ENCODE assay signal across 21 cellular contexts in the genomic region with DNA sequence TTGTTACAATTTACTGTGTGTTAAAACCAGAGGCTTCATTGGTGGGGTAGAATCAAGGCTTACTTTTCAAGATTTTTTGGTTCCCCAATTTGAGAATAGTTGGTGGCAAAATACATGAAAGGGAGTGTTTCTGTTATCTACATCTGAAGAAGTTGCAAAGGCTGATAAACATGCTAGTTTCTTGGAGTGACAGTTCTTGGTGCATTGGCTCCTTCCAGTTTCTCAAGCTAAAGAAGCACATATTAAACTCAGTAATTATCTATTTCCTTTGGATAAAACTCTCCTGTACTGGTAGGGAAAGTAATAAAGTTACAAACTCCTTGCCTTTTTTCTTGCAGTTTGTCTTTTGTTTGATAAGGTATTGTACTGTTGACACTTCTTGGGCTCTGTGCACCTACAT.
"Had no signal": no experiment of that assay in that cellular context is flagged by ENCODE, and none has a peak within 500 bp of the region (broad histone marks: within the 10 kb centered on the region; RNA-seq: fewer than 3 reads in every experiment).

No MANE protein-coding gene starts in this region.

- H3K27ac ChIP-seq: brain microvascular endothelial cell, cardiac muscle cell had no signal

- H3K36me3 ChIP-seq: brain microvascular endothelial cell, cardiac muscle cell had no signal

- ATAC-seq: activated naive CD4-positive, alpha-beta T cell treated with anti-CD3 and anti-CD28 coated beads, Interleukin-2, amount 50 U/mL, for 72 hours; activated T-cell treated with anti-CD3 and anti-CD28 coated beads, Interleukin-2, amount 50 U/mL, for 4 hours; PC-3 had no signal

- H3K4me3 ChIP-seq: cardiac muscle cell had no signal

- H3K27me3 ChIP-seq: brain microvascular endothelial cell, cardiac muscle cell had no signal

- H3K27me3 Mint-ChIP-seq: activated B cell treated with CpG ODN at 0.5 μM for 24 hours; activated CD4-positive, alpha-beta memory T cell treated with anti-CD3 and anti-CD28 coated beads for 36 hours had no signal

- H3K27ac Mint-ChIP-seq: activated B cell treated with CpG ODN at 0.5 μM for 24 hours; activated CD4-positive, alpha-beta memory T cell treated with anti-CD3 and anti-CD28 coated beads for 36 hours; activated CD4-positive, alpha-beta T cell treated with anti-CD3 and anti-CD28 coated beads, Interleukin-2, amount 10 ng/mL, durations not matched to agents 24 days and 14 days; activated naive CD4-positive, alpha-beta T cell treated with anti-CD3 and anti-CD28 coated beads, Interleukin-2, amount 50 U/mL, for 72 hours had no signal

- H3K4me3 Mint-ChIP-seq: activated B cell treated with CpG ODN at 0.5 μM for 24 hours; activated CD4-positive, alpha-beta memory T cell treated with anti-CD3 and anti-CD28 coated beads for 36 hours; activated CD4-positive, alpha-beta T cell treated with anti-CD3 and anti-CD28 coated beads, Interleukin-2, amount 10 ng/mL, durations not matched to agents 24 days and 14 days; activated T-cell treated with anti-CD3 and anti-CD28 coated beads, Interleukin-2, amount 50 U/mL, for 4 hours had no signal

- DNase-seq: activated B cell treated with CpG ODN at 0.5 μM for 24 hours; activated CD4-positive, alpha-beta memory T cell treated with anti-CD3 and anti-CD28 coated beads for 36 hours; activated CD4-positive, alpha-beta T cell treated with anti-CD3 and anti-CD28 coated beads for 1 hour; activated CD4-positive, alpha-beta T cell treated with anti-CD3 and anti-CD28 coated beads, Interleukin-2, amount 10 ng/mL, durations not matched to agents 24 days and 14 days; activated CD8-positive, alpha-beta memory T cell treated with anti-CD3 and anti-CD28 coated beads for 24 hours; activated effector memory CD4-positive, alpha-beta T cell treated with anti-CD3 and anti-CD28 coated beads, Interleukin-2, amount 50 U/mL, for 16 hours; activated naive CD4-positive, alpha-beta T cell treated with Interleukin-2 at 50 U/mL for 16 hours; activated T-cell treated with anti-CD3 and anti-CD28 coated beads, Interleukin-2, amount 50 U/mL, for 4 hours; brain microvascular endothelial cell; Karpas-422; NCI-H1105 treated with DMSO at 0.1 percent for 48 hours; NCI-H1436 treated with DMSO at 0.1 percent for 48 hours; NCI-H187; NCI-H2081; NCI-H510A treated with DMSO at 0.1 percent for 48 hours; NCI-H69; PC-3; SHP77 treated with DMSO at 0.1 percent for 48 hours; T-helper 1 cell had no signal

- H3K9me3 Mint-ChIP-seq: activated B cell treated with CpG ODN at 0.5 μM for 24 hours; activated CD4-positive, alpha-beta memory T cell treated with anti-CD3 and anti-CD28 coated beads for 36 hours; activated CD4-positive, alpha-beta T cell treated with anti-CD3 and anti-CD28 coated beads, Interleukin-2, amount 10 ng/mL, durations not matched to agents 24 days and 14 days; activated naive CD4-positive, alpha-beta T cell treated with anti-CD3 and anti-CD28 coated beads, Interleukin-2, amount 50 U/mL, for 72 hours; activated T-cell treated with anti-CD3 and anti-CD28 coated beads, Interleukin-2, amount 50 U/mL, for 4 hours had no signal
